ENCODE assay signal across 1 cellular context in genomic region chr12:56347255-56347654, GRCh38.
TF ChIP-seq lines count a peak whose summit lies in the region.

No MANE protein-coding gene starts in this region.

TF ChIP-seq in GM12878, 131 proteins besides CTCF, POLR2A, EP300 and RAD21:
- peak; percentile 38 for TF ChIP-seq RUNX3 (IDR thresholded peaks at IDR 0.05; ENCODE audit: low read length)
